Comparison of ENCODE assay signal across 8 cellular contexts in the genomic region with DNA sequence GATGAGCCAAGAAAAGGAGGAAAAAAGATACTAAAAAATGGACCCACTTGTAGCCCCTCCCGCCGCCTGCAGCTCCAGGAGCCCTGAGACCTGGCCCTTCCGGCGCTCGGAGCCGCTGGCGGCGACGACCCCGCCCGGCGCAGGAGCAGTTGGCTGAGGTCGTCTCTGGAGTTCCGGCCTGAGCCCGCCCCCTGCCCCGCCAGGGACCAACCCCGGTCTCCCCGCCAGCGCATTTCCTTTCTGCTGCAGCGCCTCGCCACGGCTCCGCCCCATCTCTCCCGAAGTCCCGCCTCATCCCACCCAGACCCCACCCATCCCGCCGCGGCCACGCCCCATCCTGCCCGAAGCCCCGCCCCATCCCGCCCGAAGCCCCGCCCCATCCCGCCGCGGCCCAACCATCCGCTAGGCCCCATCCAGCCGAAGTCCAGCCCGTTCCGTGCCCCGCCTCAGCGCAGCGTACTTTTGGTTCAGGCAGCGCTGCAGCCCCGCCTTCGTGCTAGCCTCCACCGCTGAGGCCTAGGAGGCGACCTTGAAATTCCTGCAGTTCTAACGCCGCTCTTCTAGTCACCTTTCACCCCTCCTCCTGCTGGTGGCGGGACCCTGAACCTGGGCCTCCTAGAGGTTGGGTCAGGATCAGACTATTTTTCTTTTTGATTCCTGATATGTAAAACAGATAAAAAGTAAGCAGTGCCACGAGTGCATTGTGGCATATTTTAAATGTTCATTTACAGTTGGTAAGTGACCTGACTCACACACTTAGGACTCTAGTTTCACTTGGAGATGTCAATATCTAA. TPM values are rescaled to one million over a fixed set of nuclear protein-coding genes. Genes with fewer than 3 reads are reported as not detected.
DNase-seq lines count a peak whose midpoint lies in the region; ATAC-seq and TF ChIP-seq lines count a peak whose summit lies in the region.

A gene with protein sequence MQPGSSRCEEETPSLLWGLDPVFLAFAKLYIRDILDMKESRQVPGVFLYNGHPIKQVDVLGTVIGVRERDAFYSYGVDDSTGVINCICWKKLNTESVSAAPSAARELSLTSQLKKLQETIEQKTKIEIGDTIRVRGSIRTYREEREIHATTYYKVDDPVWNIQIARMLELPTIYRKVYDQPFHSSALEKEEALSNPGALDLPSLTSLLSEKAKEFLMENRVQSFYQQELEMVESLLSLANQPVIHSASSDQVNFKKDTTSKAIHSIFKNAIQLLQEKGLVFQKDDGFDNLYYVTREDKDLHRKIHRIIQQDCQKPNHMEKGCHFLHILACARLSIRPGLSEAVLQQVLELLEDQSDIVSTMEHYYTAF (minus strand): TSS at position 132 of the 794 bp plus-strand sequence. CDS start 590 bp downstream, outside the sequence.

- peaks cover 2 to 11% (median 7%) of the 10 kb centered on the region in 7 donors for H3K9me3 Mint-ChIP-seq in CD14-positive monocyte

- peaks cover 41% of the 10 kb centered on the region for H3K4me1 Mint-ChIP-seq in CD14-positive monocyte

- TF ChIP-seq CTCF in CD14-positive monocyte (IDR thresholded peaks at IDR 0.05) = no peak
- TF ChIP-seq CTCF in right lobe of liver (IDR thresholded peaks at IDR 0.05) = peak in 1 of 4 donors; percentile 16

- TF ChIP-seq POLR2A in right lobe of liver (IDR thresholded peaks at IDR 0.05) = peak; percentile 97

- peaks cover 0 to 26% (median 8%) of the 10 kb centered on the region in 4 donors for H3K4me1 ChIP-seq in right lobe of liver

- no peaks in the 10 kb centered on the region for H3K27me3 ChIP-seq in right lobe of liver

- peaks cover 9% of the 10 kb centered on the region in 2 donors for H3K36me3 Mint-ChIP-seq in CD14-positive monocyte

- intact Hi-C loops in CD14-positive monocyte (cut with micrococcal nuclease) (loop anchor here (5.0 to 10.0 kb wide), 6 partner anchors 49 to 437 kb away; a partner anchor contains a TSS), right lobe of liver (cut with DNase I) (no loop called here)

- H3K4me3 ChIP-seq in right lobe of liver = peak within 1 kb of the TSS; percentile 53 to 84 (median 62)

- H3K36me3 ChIP-seq in right lobe of liver = no peaks in the 10 kb centered on the region

- WGBS in right lobe of liver (ENCODE audit: insufficient coverage, low coverage, low lambda C conversion rate, missing lambda C conversion rate) = 0% methylated on average over 36 of the region's 53 CpGs

- ATAC-seq in GM19395 (IDR thresholded peaks at IDR 0.05; ENCODE audit: unreplicated experiment) (peak; percentile 87), HG03565 (IDR thresholded peaks at IDR 0.05; ENCODE audit: unreplicated experiment) (peak; percentile 80), right lobe of liver (peak; percentile 96 to 99 (median 96))

- DNase-seq in CD14-positive monocyte (ENCODE audit: low spot score) = peak; percentile 95
- DNase-seq in NCI-H774 (lab: John Stamatoyannopoulos, UW) = peak; percentile 84
- DNase-seq in activated CD4-positive, alpha-beta T cell treated with anti-CD3 and anti-CD28 coated beads, Interleukin-2, amount 50 U/mL, for 48 hours = peak; percentile 95 to 97
- DNase-seq in dermis microvascular lymphatic vessel endothelial cell (ENCODE audit: low read depth in 2 of 2) = peak; percentile 90 to 98
- DNase-seq in right lobe of liver = peak; percentile 99
- DNase-seq in stimulated activated CD4-positive, alpha-beta T cell treated with anti-CD3 and anti-CD28 coated beads, Interleukin-4, amount 100 ng/mL, for 4 hours = peak; percentile 94 to 95

- H3K27ac Mint-ChIP-seq in CD14-positive monocyte = peak within 1 kb of the TSS; percentile 93 to 97 (median 95)

- peak within 1 kb of the TSS; percentile 67 to 82 (median 81) for H3K27ac ChIP-seq in right lobe of liver

- no peaks in the 10 kb centered on the region for H3K9me3 ChIP-seq in right lobe of liver

- H3K27me3 Mint-ChIP-seq in CD14-positive monocyte (ENCODE audit: low read depth in 3 of 3) = no peaks in the 10 kb centered on the region

- peak within 1 kb of the TSS; percentile 92 to 98 for H3K4me3 Mint-ChIP-seq in CD14-positive monocyte

RNA-seq across cellular contexts. Expression of the gene that starts here (rescaled TPM):
- 10 to 100 TPM; 35.9 to 37.4 TPM for polyA plus RNA-seq in CD14-positive monocyte
- total RNA-seq in dermis microvascular lymphatic vessel endothelial cell = 20.5 and 20.9 TPM in 2 replicates
- 10 to 100 TPM in 2 of 6 experiments, 1 to 10 TPM in 4; 6.1 to 13.3 (median 6.6) TPM for total RNA-seq in right lobe of liver

Comparison
In these comparisons a context has a peak if more than half of its experiments do, and no peak if none do; other contexts are left out.
1. Peak in every context shown above with its lines: DNase-seq, ATAC-seq, H3K4me3 ChIP-seq and H3K27ac ChIP-seq.
2. intact Hi-C loops: an anchor here in CD14-positive monocyte (5.0 to 10.0 kb wide); none called in right lobe of liver.